24 cellular contexts compared by ENCODE assay signal in genomic region chr3:143839980-143840379, GRCh38.
DNase-seq lines count a peak whose midpoint lies in the region; ATAC-seq and TF ChIP-seq lines count a peak whose summit lies in the region.
"Had no signal": no experiment of that assay in that cellular context is flagged by ENCODE, and none has a peak within 500 bp of the region (broad histone marks: within the 10 kb centered on the region; RNA-seq: fewer than 3 reads in every experiment).

No MANE protein-coding gene starts in this region.

- TF ChIP-seq CTCF in OCI-LY3 (IDR thresholded peaks at IDR 0.05; ENCODE audit: low read depth, low read length) = no peak

- H3K27ac ChIP-seq in OCI-LY3 (ENCODE audit: low read length) = no peak overlapping the region
- H3K27ac ChIP-seq: body of pancreas, heart right ventricle, thyroid gland had no signal

- H3K4me3 ChIP-seq in OCI-LY3 (ENCODE audit: low read length) = peak overlapping the region; percentile 27; the same call in 1 of the 2 replicates
- H3K4me3 ChIP-seq: body of pancreas, heart right ventricle, thyroid gland had no signal

- no peaks in the 10 kb centered on the region for H4K20me1 ChIP-seq in OCI-LY3 (ENCODE audit: insufficient read depth, low read length)

- peaks cover 51% of the 10 kb centered on the region for H3K4me1 ChIP-seq in OCI-LY3 (ENCODE audit: low read length)
- H3K4me1 ChIP-seq: body of pancreas, thyroid gland had no signal

- H3K36me3 ChIP-seq in OCI-LY3 (replicated peaks; ENCODE audit: low read depth, low read length) = no peaks in the 10 kb centered on the region
- H3K36me3 ChIP-seq: heart right ventricle, thyroid gland had no signal

- peak; percentile 43 for ATAC-seq in GM18870 (IDR thresholded peaks at IDR 0.05; ENCODE audit: unreplicated experiment)
- ATAC-seq in GM21529 (IDR thresholded peaks at IDR 0.05; ENCODE audit: unreplicated experiment) = peak; percentile 66
- ATAC-seq in HG03103 (IDR thresholded peaks at IDR 0.05; ENCODE audit: low read depth, unreplicated experiment) = peak; percentile 56
- no peak for ATAC-seq in GM19467 (IDR thresholded peaks at IDR 0.05; ENCODE audit: unreplicated experiment)
- ATAC-seq in GM21737 (IDR thresholded peaks at IDR 0.05; ENCODE audit: unreplicated experiment) = no peak
- ATAC-seq: activated naive CD4-positive, alpha-beta T cell treated with anti-CD3 and anti-CD28 coated beads, Interleukin-2, amount 50 U/mL, for 72 hours; body of pancreas; heart right ventricle; natural killer cell; SK-N-SH treated with all-trans-retinoic acid at 6 μM for 48 hours had no signal

- DNase-seq in NCI-H774 (lab: John Stamatoyannopoulos, UW) (no peak), EL (no peak)
- DNase-seq: activated CD4-positive, alpha-beta T cell treated with anti-CD3 and anti-CD28 coated beads, Interleukin-2, amount 50 U/mL, for 1 hour; activated T-cell treated with anti-CD3 and anti-CD28 coated beads, Interleukin-2, amount 50 U/mL, for 1 hour; body of pancreas; CD8-positive, alpha-beta memory T cell; H7; heart right ventricle; Kasumi-1; kidney; natural killer cell; NCI-H187 treated with DMSO at 0.1 percent for 48 hours; NCI-H510A treated with DMSO at 0.1 percent for 48 hours; posterior cingulate gyrus; small intestine; thyroid gland had no signal

- peaks cover 14% of the 10 kb centered on the region; the same call in 1 of the 2 replicates for H3K79me2 ChIP-seq in OCI-LY3 (ENCODE audit: low read length)

- H3K4me2 ChIP-seq in OCI-LY3 (ENCODE audit: low read length) = peak overlapping the region; percentile 42

- no peak overlapping the region for H2AFZ ChIP-seq in OCI-LY3 (ENCODE audit: low read depth, low read length)

- no peak overlapping the region for H3K9ac ChIP-seq in OCI-LY3 (ENCODE audit: low read length)

- H3K9me3 ChIP-seq in OCI-LY3 (ENCODE audit: insufficient read depth, low read length) = no peaks in the 10 kb centered on the region
- H3K9me3 ChIP-seq: body of pancreas, heart right ventricle, thyroid gland had no signal

- no peaks in the 10 kb centered on the region for H3K27me3 ChIP-seq in OCI-LY3 (ENCODE audit: low read depth, low read length)
- H3K27me3 ChIP-seq: body of pancreas, heart right ventricle, thyroid gland had no signal

Comparison
In these comparisons a context has a peak if more than half of its experiments do, and no peak if none do; other contexts are left out.
1. ATAC-seq: peak in GM18870 (single experiment), GM21529 (single experiment) and HG03103 (single experiment); none in GM19467 (single experiment) and GM21737 (single experiment).